Comparison of ENCODE assay signal across 11 cellular contexts in genomic region chr11:132358573-132358953, GRCh38.
DNase-seq lines count a peak whose midpoint lies in the region; ATAC-seq and TF ChIP-seq lines count a peak whose summit lies in the region.
"Had no signal": no experiment of that assay in that cellular context is flagged by ENCODE, and none has a peak within 500 bp of the region (broad histone marks: within the 10 kb centered on the region; RNA-seq: fewer than 3 reads in every experiment).

No MANE protein-coding gene starts in this region.

- H3K36me3 ChIP-seq in KMS-11 (ENCODE audit: insufficient read depth), result no peaks in the 10 kb centered on the region

- H3K27me3 ChIP-seq in KMS-11 (ENCODE audit: insufficient read depth, low read depth), result no peaks in the 10 kb centered on the region

- no peaks in the 10 kb centered on the region for H3K4me1 Mint-ChIP-seq in CD14-positive monocyte

- intact Hi-C loops in CD14-positive monocyte (cut with micrococcal nuclease), result no loop called here

- peaks cover 84% of the 10 kb centered on the region for H3K4me1 ChIP-seq in KMS-11 (ENCODE audit: low read depth, poor library complexity, severe bottlenecking)

- no peaks in the 10 kb centered on the region for H3K79me2 ChIP-seq in KMS-11 (ENCODE audit: insufficient read depth, low read depth)

- no peak overlapping the region for H3K27ac Mint-ChIP-seq in CD14-positive monocyte

- H3K9me3 Mint-ChIP-seq in CD14-positive monocyte, result peaks cover 0 to 6% (median 2%) of the 10 kb centered on the region in 7 donors

- H3K27ac ChIP-seq in KMS-11, result peak overlapping the region; percentile 100

- H3K9ac ChIP-seq in KMS-11, result peak overlapping the region; percentile 63

- H4K20me1 ChIP-seq in KMS-11 (ENCODE audit: insufficient read depth), result no peaks in the 10 kb centered on the region

- H3K4me3 ChIP-seq in KMS-11 (IDR thresholded peaks at IDR 0.05; ENCODE audit: insufficient read depth, low read depth, low read length), result no peak overlapping the region

- DNase-seq in KG1 (lab: John Stamatoyannopoulos, UW) (no peak), omental fat pad (ENCODE audit: low spot score) (no peak), CD14-positive monocyte (ENCODE audit: low spot score) (no peak)
- DNase-seq: Calu3, midbrain, NCI-H187 treated with DMSO at 0.1 percent for 48 hours had no signal

- peak overlapping the region; percentile 88 for H3K4me2 ChIP-seq in KMS-11

- ATAC-seq in GM18858 (IDR thresholded peaks at IDR 0.05; ENCODE audit: unreplicated experiment), result peak; percentile 45
- peak; percentile 31 for ATAC-seq in GM21381 (IDR thresholded peaks at IDR 0.05; ENCODE audit: unreplicated experiment)
- ATAC-seq in HG02973 (IDR thresholded peaks at IDR 0.05; ENCODE audit: unreplicated experiment), result peak; percentile 18
- ATAC-seq in activated CD4-positive, CD25-positive, alpha-beta regulatory T cell treated with anti-CD3 and anti-CD28 coated beads, Interleukin-2, amount 50 U/mL, for 24 hours, result no peak
- ATAC-seq in omental fat pad (ENCODE audit: low FRiP score), result no peak

- H3K27me3 Mint-ChIP-seq in CD14-positive monocyte (ENCODE audit: low read depth in 3 of 3), result no peaks in the 10 kb centered on the region

- no peak overlapping the region for H3K4me3 Mint-ChIP-seq in CD14-positive monocyte

- no peaks in the 10 kb centered on the region for H3K36me3 Mint-ChIP-seq in CD14-positive monocyte

- no peak for TF ChIP-seq CTCF in KMS-11 (conservative IDR thresholded peaks at IDR 0.05; ENCODE audit: low read depth, low read length)
- no peak for TF ChIP-seq CTCF in omental fat pad (IDR thresholded peaks at IDR 0.05)
- no peak for TF ChIP-seq CTCF in CD14-positive monocyte (IDR thresholded peaks at IDR 0.05)

- 0 out of 2 replicates have a peak overlapping the region, but pooled peaks have one; percentile 11 for H2AFZ ChIP-seq in KMS-11 (ENCODE audit: low read depth)

Comparison
In these comparisons a context has a peak if more than half of its experiments do, and no peak if none do; other contexts are left out.
1. ATAC-seq: peak in GM18858 (single experiment), GM21381 (single experiment) and HG02973 (single experiment); none in activated CD4-positive, CD25-positive, alpha-beta regulatory T cell treated with anti-CD3 and anti-CD28 coated beads, Interleukin-2, amount 50 U/mL, for 24 hours (0 of 2) and omental fat pad (single experiment).